Comparison of ENCODE assay signal across 15 cellular contexts in the genomic region with DNA sequence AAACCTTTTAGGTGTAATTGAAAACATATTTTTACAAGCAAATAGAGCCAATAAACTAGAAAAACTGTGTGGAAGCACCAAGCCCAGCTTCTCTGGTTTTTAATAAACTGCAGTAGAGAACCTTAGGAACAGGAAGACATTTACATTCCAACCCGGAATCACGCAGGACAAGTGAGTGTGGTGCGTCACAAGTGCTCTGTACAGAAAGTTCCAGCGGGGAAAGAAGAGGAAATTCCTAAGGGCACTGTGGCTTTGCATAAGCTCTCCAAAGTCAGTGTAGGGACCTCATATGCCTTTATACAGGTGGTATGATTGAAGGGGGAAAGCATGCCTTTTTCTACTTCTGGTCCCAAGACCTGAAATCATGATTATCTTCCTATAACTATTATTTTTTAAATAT. TPM values are rescaled to one million over a fixed set of nuclear protein-coding genes. Genes with fewer than 3 reads are reported as not detected.
DNase-seq lines count a peak whose midpoint lies in the region; ATAC-seq and TF ChIP-seq lines count a peak whose summit lies in the region.
"Had no signal": no experiment of that assay in that cellular context is flagged by ENCODE, and none has a peak within 500 bp of the region (broad histone marks: within the 10 kb centered on the region; RNA-seq: fewer than 3 reads in every experiment).

No MANE protein-coding gene starts in this region.

- ATAC-seq in body of pancreas (peak; percentile 30), right cardiac atrium (peak; percentile 60 to 82), gastrocnemius medialis (peak; percentile 74 to 77)

- TF ChIP-seq CTCF in body of pancreas (IDR thresholded peaks at IDR 0.05) (no peak), gastrocnemius medialis (IDR thresholded peaks at IDR 0.05 in 4 of 5, conservative IDR thresholded peaks at IDR 0.05 in 1 of 5) (no peak)

- WGBS in body of pancreas, 2 donors: 59 to 64% methylated on average over 4 of the region's 4 CpGs
- WGBS in right cardiac atrium: 55% methylated on average over 4 of the region's 4 CpGs

- H3K27me3 ChIP-seq in body of pancreas (no peaks in the 10 kb centered on the region), right cardiac atrium (ENCODE audit: control insufficient read depth, insufficient read depth) (no peaks in the 10 kb centered on the region), gastrocnemius medialis (no peaks in the 10 kb centered on the region)

- DNase-seq in HCEC 1CT: peak; percentile 48
- no peak for DNase-seq in body of pancreas
- DNase-seq in right cardiac atrium: no peak
- DNase-seq in gastrocnemius medialis: peak in 1 of 2 donors; percentile 21
- DNase-seq in occipital lobe (lab: John Stamatoyannopoulos, UW): no peak
- DNase-seq in iPS-NIHi11 (ENCODE audit: low spot score): no peak
- no peak for DNase-seq in RPMI8226
- DNase-seq in 8988T: no peak
- DNase-seq: activated naive CD4-positive, alpha-beta T cell treated with anti-CD3 and anti-CD28 coated beads, Interleukin-2, amount 50 U/mL, for 16 hours; erythroblast; naive B cell; NCI-H1092 treated with DMSO at 0.1 percent for 48 hours; NCI-H2227 treated with DMSO at 0.1 percent for 48 hours; SW 1271 had no signal

- H3K36me3 ChIP-seq in body of pancreas (replicated peaks in 1 of 2; ENCODE audit: insufficient read depth in 1 of 2, low read depth in 2 of 2) (no peaks in the 10 kb centered on the region), gastrocnemius medialis (no peaks in the 10 kb centered on the region)

- TF ChIP-seq POLR2A in body of pancreas (IDR thresholded peaks at IDR 0.05) (no peak), gastrocnemius medialis (IDR thresholded peaks at IDR 0.05) (peak in 1 of 2 donors; percentile 17)

- no peak overlapping the region for H3K4me3 ChIP-seq in body of pancreas
- H3K4me3 ChIP-seq in right cardiac atrium (ENCODE audit: low read length): no peak overlapping the region
- no peak overlapping the region for H3K4me3 ChIP-seq in gastrocnemius medialis
- H3K4me3 ChIP-seq: skin epidermis had no signal

- H3K27ac ChIP-seq in body of pancreas (no peak overlapping the region), right cardiac atrium (ENCODE audit: low read length) (no peak overlapping the region), gastrocnemius medialis (peak overlapping the region; percentile 30 to 68 (median 48))

- intact Hi-C loops in body of pancreas (cut with DNase I): no loop called here
- intact Hi-C loops in right cardiac atrium (cut with DNase I): no loop called here
- intact Hi-C loops in gastrocnemius medialis (cut with DNase I; ENCODE audit: low total_unique reads): no loop called here

- in situ Hi-C loops in gastrocnemius medialis (cut with MboI; ENCODE audit: low sequenced_read_pairs in 4 of 4): no loop called here

- no peaks in the 10 kb centered on the region for H3K4me1 ChIP-seq in body of pancreas
- peaks cover 10% of the 10 kb centered on the region for H3K4me1 ChIP-seq in right cardiac atrium (ENCODE audit: control insufficient read depth, insufficient read depth, low read length)
- no peaks in the 10 kb centered on the region for H3K4me1 ChIP-seq in gastrocnemius medialis

- H3K9me3 ChIP-seq in body of pancreas: no peaks in the 10 kb centered on the region
- no peaks in the 10 kb centered on the region for H3K9me3 ChIP-seq in right cardiac atrium (ENCODE audit: control insufficient read depth, low read length)
- H3K9me3 ChIP-seq in gastrocnemius medialis: no peaks in the 10 kb centered on the region

RNA-seq across cellular contexts. Expression of a gene that starts 21.6 kb away (rescaled TPM):
- total RNA-seq in body of pancreas: 1 to 10 TPM in 1 of 2 donors, under 1 TPM in 1; 0.99 to 5.4 TPM
- 10 to 100 TPM; 28.9 to 57.5 (median 34.6) TPM for total RNA-seq in right cardiac atrium
- 16.5 TPM for polyA plus RNA-seq in right cardiac atrium
- 1 to 10 TPM; 2.2 to 8.6 (median 5.1) TPM for total RNA-seq in gastrocnemius medialis
- total RNA-seq in occipital lobe: 0.62 TPM

Comparison
In these comparisons a context has a peak if more than half of its experiments do, and no peak if none do; other contexts are left out.
1. H3K27ac ChIP-seq: peak in gastrocnemius medialis (4 of 4); none in body of pancreas (0 of 4) and right cardiac atrium (single experiment).
2. Peak in every context shown above with its lines, with median percentiles within 50 percentile points of each other: ATAC-seq.